ENCODE assay signal across 1 cellular context in the genomic region with DNA sequence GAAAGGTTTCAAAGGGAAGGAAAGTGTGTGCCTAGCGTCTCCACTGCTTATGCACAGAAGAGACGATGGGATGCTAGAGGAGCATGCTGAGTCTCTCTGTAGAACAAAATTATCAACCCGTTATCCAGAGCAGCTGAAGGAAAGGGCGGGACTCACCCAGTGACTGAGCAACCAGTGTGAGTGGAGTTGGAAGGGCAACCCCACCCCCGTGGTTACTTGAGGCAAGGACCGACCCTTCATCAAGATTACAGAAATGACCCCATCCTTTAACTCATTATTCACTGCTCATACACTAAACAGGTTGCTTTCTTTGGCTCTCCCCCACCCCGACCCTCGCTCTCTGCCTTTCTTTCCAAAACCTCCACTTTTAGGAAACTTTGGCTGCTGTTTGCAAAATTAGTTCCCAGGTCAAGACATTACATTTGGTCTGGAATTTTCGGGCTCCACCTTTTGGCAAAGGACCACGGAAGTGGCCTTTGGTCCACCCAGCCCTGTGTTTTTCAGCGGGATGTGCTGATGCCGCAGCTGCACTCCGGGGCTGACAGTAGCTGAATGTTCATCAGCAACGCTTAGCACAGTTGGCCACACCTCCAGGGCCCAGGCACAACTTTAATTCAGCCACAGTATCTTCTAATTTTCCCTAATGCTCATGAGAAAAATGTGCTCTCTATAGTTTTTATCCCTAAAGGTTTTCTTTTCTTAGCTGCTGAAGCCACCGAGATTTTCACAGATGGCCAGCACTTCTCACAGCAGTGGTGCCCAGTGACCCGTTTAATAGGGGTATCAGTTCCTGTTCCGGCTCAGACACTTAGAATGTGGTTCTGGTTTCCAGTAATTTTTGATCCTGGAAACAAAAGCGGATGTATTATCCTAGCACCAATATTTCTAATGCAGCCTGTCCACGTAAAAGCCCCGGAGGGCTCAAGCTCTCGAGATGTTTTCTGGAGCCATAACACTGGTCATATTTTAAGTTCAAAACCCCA.
TF ChIP-seq lines count a peak whose summit lies in the region.

No MANE protein-coding gene starts in this region.

TF ChIP-seq in K562, 482 proteins besides CTCF, POLR2A, EP300 and RAD21:
- no peak for TF ChIP-seq ZBTB5 (IDR thresholded peaks at IDR 0.05)
- TF ChIP-seq NR2C2 (CRISPR knock-in tag; IDR thresholded peaks at IDR 0.05) = no peak
- TF ChIP-seq NR2C2 (tag; IDR thresholded peaks at IDR 0.05) = peak; percentile 31; the same call in 1 of the 2 replicates
